9 cellular contexts compared by ENCODE assay signal in the genomic region with DNA sequence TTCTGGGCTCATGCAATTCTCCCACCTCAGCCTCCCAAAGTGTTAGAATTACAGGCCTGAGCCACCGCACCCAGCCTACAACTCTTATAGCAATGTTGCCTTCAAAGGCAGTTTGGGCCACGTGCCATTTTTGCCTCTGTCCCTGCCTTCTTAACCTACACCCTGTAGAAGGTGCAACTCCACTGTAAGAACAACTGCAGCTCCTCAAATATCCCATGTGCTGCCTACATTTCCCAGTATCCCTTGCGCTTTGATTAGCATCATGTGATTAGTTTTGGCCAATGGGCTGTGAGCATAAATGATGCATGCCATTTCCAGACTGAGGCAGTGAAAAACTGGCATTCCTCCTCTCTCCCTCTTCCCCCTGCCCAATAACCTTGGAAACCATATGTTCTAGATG.
DNase-seq lines count a peak whose midpoint lies in the region; FAIRE-seq and TF ChIP-seq lines count a peak whose summit lies in the region.
"Had no signal": no experiment of that assay in that cellular context is flagged by ENCODE, and none has a peak within 500 bp of the region (broad histone marks: within the 10 kb centered on the region; RNA-seq: fewer than 3 reads in every experiment).

No MANE protein-coding gene starts in this region.

- H3K4me1 ChIP-seq in endodermal cell (ENCODE audit: control insufficient read depth, insufficient read depth, low read length) (no peaks in the 10 kb centered on the region), spleen (no peaks in the 10 kb centered on the region)

- H3K9me3 Mint-ChIP-seq in endodermal cell: peaks cover 3% of the 10 kb centered on the region

- no peak for TF ChIP-seq CTCF in AG10803 (conservative IDR thresholded peaks at IDR 0.05; ENCODE audit: low read length)
- TF ChIP-seq CTCF in endodermal cell (conservative IDR thresholded peaks at IDR 0.05): no peak
- TF ChIP-seq CTCF in spleen (IDR thresholded peaks at IDR 0.05 in 8 of 11, conservative IDR thresholded peaks at IDR 0.05 in 3 of 11): no peak
- no peak for TF ChIP-seq CTCF in WERI-Rb-1 (IDR thresholded peaks at IDR 0.05; ENCODE audit: low read depth, low read length)

- intact Hi-C loops in spleen (cut with DNase I; ENCODE audit: low total_unique reads): no loop called here

- H3K4me3 ChIP-seq in AG10803 (ENCODE audit: low read length): no peak overlapping the region
- no peak overlapping the region for H3K4me3 ChIP-seq in endodermal cell (ENCODE audit: low read length)
- no peak overlapping the region for H3K4me3 ChIP-seq in spleen
- no peak overlapping the region for H3K4me3 ChIP-seq in WERI-Rb-1 (ENCODE audit: low read depth, low read length)

- no peak for TF ChIP-seq POLR2A in GM12891 (IDR thresholded peaks at IDR 0.05; ENCODE audit: low read depth, low read length)
- no peak for TF ChIP-seq POLR2A in spleen (IDR thresholded peaks at IDR 0.05)

- WGBS in endodermal cell (ENCODE audit: insufficient coverage in 1 of 2, insufficient read length in 1 of 2), 2 experiments: 79 to 96% methylated on average over 3 of the region's 3 CpGs
- 64 to 80% (median 79%) methylated on average over 3 of the region's 3 CpGs for WGBS in spleen, 5 donors

- peaks cover 5% of the 10 kb centered on the region for H3K9me3 ChIP-seq in endodermal cell (ENCODE audit: control insufficient read depth, low read length)
- H3K9me3 ChIP-seq in spleen: peaks cover 0 to 5% (median 0%) of the 10 kb centered on the region in 8 donors
- no peaks in the 10 kb centered on the region for H3K9me3 ChIP-seq in WERI-Rb-1 (ENCODE audit: severe bottlenecking)

- H3K4me1 Mint-ChIP-seq in endodermal cell: peaks cover 5% of the 10 kb centered on the region

- H3K9ac ChIP-seq in endodermal cell (ENCODE audit: extremely low read depth, low read length, poor library complexity, severe bottlenecking): no peak overlapping the region

- FAIRE-seq in GM12891 (lab: Jason Lieb, UNC): no peak
- FAIRE-seq: keratinocyte had no signal

- H3K36me3 ChIP-seq in endodermal cell (ENCODE audit: control insufficient read depth, insufficient read depth, low read length) (no peaks in the 10 kb centered on the region), spleen (no peaks in the 10 kb centered on the region), WERI-Rb-1 (no peaks in the 10 kb centered on the region)

- no peaks in the 10 kb centered on the region for H3K36me3 Mint-ChIP-seq in endodermal cell (ENCODE audit: low read depth)

- H3K27ac ChIP-seq in endodermal cell (ENCODE audit: low read depth, low read length) (no peak overlapping the region), spleen (no peak overlapping the region), WERI-Rb-1 (no peak overlapping the region)

- DNase-seq in AG10803 (ENCODE audit: low read depth) (peak; percentile 16), Daoy (ENCODE audit: low read depth) (peak; percentile 52), NCI-H524 treated with DMSO at 0.1 percent for 48 hours (lab: John Stamatoyannopoulos, UW) (peak; percentile 55), endodermal cell (peak; percentile 76), activated gamma-delta T cell (lab: John Stamatoyannopoulos, UW) (no peak), GM12891 (ENCODE audit: insufficient read length, low spot score) (no peak), spleen (no peak), WERI-Rb-1 (no peak)

- H3K27me3 ChIP-seq in endodermal cell (ENCODE audit: control insufficient read depth, insufficient read depth, low read length, poor library complexity, severe bottlenecking): no peaks in the 10 kb centered on the region
- H3K27me3 ChIP-seq in spleen (replicated peaks in 1 of 7): peaks cover 0 to 31% (median 0%) of the 10 kb centered on the region in 7 donors
- H3K27me3 ChIP-seq in WERI-Rb-1 (ENCODE audit: insufficient read depth, low read depth, severe bottlenecking): peaks cover 66% of the 10 kb centered on the region

- no peak overlapping the region for H3K4me3 Mint-ChIP-seq in endodermal cell

- H3K27ac Mint-ChIP-seq in endodermal cell: no peak overlapping the region

- H3K27me3 Mint-ChIP-seq in endodermal cell (ENCODE audit: insufficient read depth): peaks cover 11% of the 10 kb centered on the region

TF ChIP-seq in GM12891, 5 proteins besides CTCF, POLR2A, EP300 and RAD21:
- no peak for TF ChIP-seq PAX5 (IDR thresholded peaks at IDR 0.05; ENCODE audit: insufficient read depth, low read length, severe bottlenecking)
- no peak for TF ChIP-seq POU2F2 (IDR thresholded peaks at IDR 0.05; ENCODE audit: low read depth, low read length)
- no peak for TF ChIP-seq POLR2AphosphoS5 (IDR thresholded peaks at IDR 0.05; ENCODE audit: low read depth, low read length)
- no peak for TF ChIP-seq TAF1 (IDR thresholded peaks at IDR 0.05; ENCODE audit: low read depth, low read length)
- no peak for TF ChIP-seq SPI1 (IDR thresholded peaks at IDR 0.05; ENCODE audit: low read depth, low read length)

Comparison
In these comparisons a context has a peak if more than half of its experiments do, and no peak if none do; other contexts are left out.
1. DNase-seq: peak in AG10803 (single experiment), Daoy (single experiment), NCI-H524 treated with DMSO at 0.1 percent for 48 hours (single experiment) and endodermal cell (single experiment); none in activated gamma-delta T cell (single experiment), GM12891 (single experiment), spleen (single experiment) and WERI-Rb-1 (single experiment).